ENCODE assay signal across 8 cellular contexts in genomic region chr5:100790170-100790665, GRCh38.
A peak's percentile ranks its signal among the peaks of the same experiment; 100 is the strongest.
DNase-seq lines count a peak whose midpoint lies in the region; ATAC-seq and TF ChIP-seq lines count a peak whose summit lies in the region.

No MANE protein-coding gene starts in this region.

- DNase-seq in NT2/D1 (ENCODE audit: low read depth, low spot score) (peak; percentile 43), left kidney (ENCODE audit: low read depth, low spot score) (peak; percentile 10), NCI-H187 treated with DMSO at 0.1 percent for 48 hours (lab: John Stamatoyannopoulos, UW) (no peak), prostate gland (ENCODE audit: low spot score) (no peak), NCI-H2171 treated with DMSO at 0.1 percent for 48 hours (lab: John Stamatoyannopoulos, UW) (no peak), vagina (ENCODE audit: extremely low spot score in 2 of 2) (no peak)

- no peaks in the 10 kb centered on the region for H3K36me3 ChIP-seq in NT2/D1 (ENCODE audit: insufficient read depth, insufficient read length, low read length)
- no peaks in the 10 kb centered on the region for H3K36me3 ChIP-seq in prostate gland
- H3K36me3 ChIP-seq in vagina = no peaks in the 10 kb centered on the region

- H3K4me3 ChIP-seq in NT2/D1 (ENCODE audit: insufficient read length, low read depth) (no peak overlapping the region), prostate gland (no peak overlapping the region), vagina (no peak overlapping the region)

- no peak overlapping the region for H3K27ac ChIP-seq in prostate gland
- no peak overlapping the region for H3K27ac ChIP-seq in vagina

- WGBS in prostate gland = 91% methylated on average over 4 of the region's 4 CpGs

- intact Hi-C loops in prostate gland (cut with DNase I) = no loop called here
- intact Hi-C loops in vagina (cut with DNase I) = no loop called here

- no peak overlapping the region for H3K9ac ChIP-seq in NT2/D1 (ENCODE audit: insufficient read length, low read depth)

- ATAC-seq in GM18498 (IDR thresholded peaks at IDR 0.05; ENCODE audit: unreplicated experiment) (peak; percentile 64), HG02588 (IDR thresholded peaks at IDR 0.05; ENCODE audit: unreplicated experiment) (peak; percentile 59)

- no peaks in the 10 kb centered on the region for H3K4me1 ChIP-seq in NT2/D1 (ENCODE audit: insufficient read depth, insufficient read length)
- no peaks in the 10 kb centered on the region for H3K4me1 ChIP-seq in prostate gland (replicated peaks)
- no peaks in the 10 kb centered on the region for H3K4me1 ChIP-seq in vagina

- H3K9me3 ChIP-seq in NT2/D1 (ENCODE audit: insufficient read depth, low read length) (peaks cover 13% of the 10 kb centered on the region; the same call in 1 of the 2 replicates), prostate gland (no peaks in the 10 kb centered on the region), vagina (no peaks in the 10 kb centered on the region)

- TF ChIP-seq CTCF in prostate gland (IDR thresholded peaks at IDR 0.05) (no peak), vagina (IDR thresholded peaks at IDR 0.05) (no peak)

- H3K27me3 ChIP-seq in NT2/D1 (ENCODE audit: insufficient read depth, insufficient read length) = no peaks in the 10 kb centered on the region
- no peaks in the 10 kb centered on the region for H3K27me3 ChIP-seq in prostate gland (replicated peaks; ENCODE audit: insufficient read depth)
- no peaks in the 10 kb centered on the region for H3K27me3 ChIP-seq in vagina

- TF ChIP-seq POLR2A in prostate gland (IDR thresholded peaks at IDR 0.05) = no peak
- TF ChIP-seq POLR2A in vagina (IDR thresholded peaks at IDR 0.05) = no peak

Comparison
In these comparisons a context has a peak if more than half of its experiments do, and no peak if none do; other contexts are left out.
1. DNase-seq: peak in NT2/D1 (single experiment) and left kidney (single experiment); none in NCI-H187 treated with DMSO at 0.1 percent for 48 hours (single experiment), prostate gland (single experiment), NCI-H2171 treated with DMSO at 0.1 percent for 48 hours (single experiment) and vagina (0 of 2).